Comparison of ENCODE assay signal across 1 cellular context in the genomic region with DNA sequence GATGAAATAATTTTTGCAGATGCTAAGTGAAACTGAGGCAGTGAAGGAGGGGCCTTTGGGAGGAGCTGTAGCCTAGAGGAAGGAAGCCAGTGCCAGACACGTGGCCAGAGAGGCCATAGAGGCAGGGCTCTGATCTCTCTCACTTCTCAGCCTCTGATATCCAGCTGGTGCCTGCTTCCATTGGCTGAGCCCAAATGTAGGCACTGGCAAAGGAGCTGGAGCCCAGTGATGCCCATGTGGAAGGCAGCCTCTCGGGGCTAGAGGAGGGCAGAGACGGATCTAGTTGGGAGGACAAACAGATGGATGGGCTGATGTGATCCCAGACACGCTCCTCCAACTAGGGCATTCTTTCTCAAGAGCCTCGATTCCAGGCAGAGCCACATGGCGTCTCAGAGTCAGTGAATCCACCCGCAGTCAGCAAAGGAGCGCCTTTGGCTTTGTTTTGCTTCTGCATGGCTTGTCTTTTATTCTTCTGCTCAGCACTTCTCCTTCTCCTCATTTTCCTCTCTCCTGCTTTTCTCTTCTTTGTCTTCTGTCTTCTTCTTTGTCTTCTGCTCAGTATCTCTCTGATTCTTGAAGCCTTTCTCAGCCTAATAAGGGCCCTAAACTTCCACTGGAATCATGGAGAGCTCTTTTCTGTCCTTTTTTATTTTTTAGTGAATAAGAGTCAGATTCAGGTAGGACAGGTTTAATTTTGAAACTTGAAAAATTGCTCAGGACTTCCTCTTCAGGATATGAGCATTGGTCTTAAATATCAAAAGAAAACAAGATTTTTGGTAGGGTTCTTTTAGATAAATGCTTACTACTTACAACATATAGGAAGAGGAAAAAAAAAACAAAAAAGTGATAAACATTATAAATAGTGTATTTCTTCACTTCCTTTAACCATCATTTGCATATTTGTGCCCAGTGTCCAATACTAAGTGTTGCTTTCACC.
A peak's percentile ranks its signal among the peaks of the same experiment; 100 is the strongest.
TF ChIP-seq lines count a peak whose summit lies in the region.

No MANE protein-coding gene starts in this region.

TF ChIP-seq in HepG2, 621 proteins besides CTCF, POLR2A, EP300 and RAD21 (continued from another document):
- TF ChIP-seq AHDC1 (CRISPR knock-in tag; IDR thresholded peaks at IDR 0.05; ENCODE audit: borderline replicate concordance) (no peak), GLI4 (CRISPR knock-in tag; IDR thresholded peaks at IDR 0.05; ENCODE audit: borderline replicate concordance) (0 out of 2 replicates have a peak, but pooled peaks have one; percentile 55), ZNF10 (CRISPR knock-in tag; IDR thresholded peaks at IDR 0.05; ENCODE audit: borderline replicate concordance, low read depth) (no peak), CBX5 (CRISPR knock-in tag; IDR thresholded peaks at IDR 0.05; ENCODE audit: borderline replicate concordance) (peak; percentile 80; the same call in 1 of the 2 replicates), U2AF2 (IDR thresholded peaks at IDR 0.05; ENCODE audit: low read depth, low read length) (no peak), SRSF4 (IDR thresholded peaks at IDR 0.05; ENCODE audit: low read depth, low read length, poor library complexity, severe bottlenecking) (no peak), GATAD1 (CRISPR knock-in tag; IDR thresholded peaks at IDR 0.05) (no peak), ZNF580 (CRISPR knock-in tag; IDR thresholded peaks at IDR 0.05; ENCODE audit: borderline replicate concordance, low read depth) (no peak), SCMH1 (CRISPR knock-in tag; IDR thresholded peaks at IDR 0.05; ENCODE audit: borderline replicate concordance) (no peak)
- TF ChIP-seq, protein P1, sequence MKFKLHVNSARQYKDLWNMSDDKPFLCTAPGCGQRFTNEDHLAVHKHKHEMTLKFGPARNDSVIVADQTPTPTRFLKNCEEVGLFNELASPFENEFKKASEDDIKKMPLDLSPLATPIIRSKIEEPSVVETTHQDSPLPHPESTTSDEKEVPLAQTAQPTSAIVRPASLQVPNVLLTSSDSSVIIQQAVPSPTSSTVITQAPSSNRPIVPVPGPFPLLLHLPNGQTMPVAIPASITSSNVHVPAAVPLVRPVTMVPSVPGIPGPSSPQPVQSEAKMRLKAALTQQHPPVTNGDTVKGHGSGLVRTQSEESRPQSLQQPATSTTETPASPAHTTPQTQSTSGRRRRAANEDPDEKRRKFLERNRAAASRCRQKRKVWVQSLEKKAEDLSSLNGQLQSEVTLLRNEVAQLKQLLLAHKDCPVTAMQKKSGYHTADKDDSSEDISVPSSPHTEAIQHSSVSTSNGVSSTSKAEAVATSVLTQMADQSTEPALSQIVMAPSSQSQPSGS (CRISPR knock-in tag; IDR thresholded peaks at IDR 0.05), result no peak
